Comparison of ENCODE assay signal across 29 cellular contexts in the genomic region with DNA sequence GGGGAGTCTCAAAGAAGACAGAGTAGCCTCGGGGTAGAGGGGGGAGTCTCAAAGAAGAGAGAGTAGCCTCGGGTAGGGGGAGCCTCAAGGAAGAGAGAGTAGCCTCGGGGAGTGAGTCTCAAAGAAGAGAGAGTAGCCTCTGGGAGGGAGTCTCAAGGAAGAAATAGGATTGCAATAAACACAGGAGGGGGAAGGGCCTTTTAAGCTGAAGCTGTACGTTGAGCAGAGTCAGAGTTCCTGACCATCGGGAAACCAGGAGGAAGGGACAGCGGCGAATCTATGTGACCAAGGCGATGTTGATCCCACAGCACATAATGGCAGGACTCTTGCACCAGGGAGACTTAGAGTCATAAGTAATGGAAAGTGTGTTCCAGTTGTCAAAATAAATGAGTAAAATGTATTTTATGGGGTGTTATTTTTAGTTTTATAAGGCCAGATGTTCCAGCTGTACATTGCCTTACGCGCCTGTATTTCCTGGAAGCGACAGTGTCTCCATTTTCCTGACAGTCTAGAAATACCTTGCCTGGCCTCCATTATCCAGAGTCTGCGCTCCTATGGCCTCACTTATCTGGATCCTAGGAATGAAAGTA.
"Had no signal": no experiment of that assay in that cellular context is flagged by ENCODE, and none has a peak within 500 bp of the region (broad histone marks: within the 10 kb centered on the region; RNA-seq: fewer than 3 reads in every experiment).

No MANE protein-coding gene starts in this region.

- H3K4me1 ChIP-seq: breast epithelium, parathyroid adenoma, right lobe of liver, testis had no signal

- H3K27ac ChIP-seq: breast epithelium, epithelial cell of prostate, left ventricle myocardium inferior, parathyroid adenoma, right lobe of liver, skin epidermis, testis, upper lobe of right lung, WERI-Rb-1 had no signal

- H3K4me3 Mint-ChIP-seq: activated CD8-positive, alpha-beta T cell treated with anti-CD3 and anti-CD28 coated beads, Interleukin-2, amount 10 ng/mL, durations not matched to agents 7 days and 5 days; activated naive CD4-positive, alpha-beta T cell treated with anti-CD3 and anti-CD28 coated beads for 36 hours; activated naive CD8-positive, alpha-beta T cell treated with anti-CD3 and anti-CD28 coated beads, Interleukin-2, amount 10 ng/mL, durations not matched to agents 7 days and 5 days; activated T-cell treated with anti-CD3 and anti-CD28 coated beads, Interleukin-2, amount 50 U/mL, for 24 hours; activated T-helper 17 cell treated with anti-CD3 and anti-CD28 coated beads, Interleukin-2, amount 50 U/mL, for 72 hours; immature natural killer cell; natural killer cell treated with Interleukin-12 subunit alpha and Interleukin-12 subunit beta and Interleukin-15 and Interleukin-18, amount 100 ng/mL, for 72 hours; T-cell; T-helper 2 cell treated with Interferon-gamma antibody and Interleukin-4, amounts not matched to agents 5 μg/mL and 100 μg/mL, for 36 hours had no signal

- H2AFZ ChIP-seq: parathyroid adenoma had no signal

- H3K9me3 Mint-ChIP-seq: activated naive CD4-positive, alpha-beta T cell treated with anti-CD3 and anti-CD28 coated beads for 36 hours; activated naive CD8-positive, alpha-beta T cell treated with anti-CD3 and anti-CD28 coated beads, Interleukin-2, amount 10 ng/mL, durations not matched to agents 7 days and 5 days; activated T-cell treated with anti-CD3 and anti-CD28 coated beads, Interleukin-2, amount 50 U/mL, for 24 hours; activated T-helper 17 cell treated with anti-CD3 and anti-CD28 coated beads, Interleukin-2, amount 50 U/mL, for 72 hours; immature natural killer cell; natural killer cell treated with Interleukin-12 subunit alpha and Interleukin-12 subunit beta and Interleukin-15 and Interleukin-18, amount 100 ng/mL, for 72 hours; T-cell; T-helper 2 cell treated with Interferon-gamma antibody and Interleukin-4, amounts not matched to agents 5 μg/mL and 100 μg/mL, for 36 hours had no signal

- H3K9me3 ChIP-seq: breast epithelium, left ventricle myocardium inferior, right lobe of liver, testis, upper lobe of right lung had no signal

- H3K36me3 ChIP-seq: breast epithelium, left ventricle myocardium inferior, right lobe of liver, upper lobe of right lung, WERI-Rb-1 had no signal

- H3K9ac ChIP-seq: parathyroid adenoma had no signal

- DNase-seq: activated CD4-positive, alpha-beta T cell treated with anti-CD3 and anti-CD28 coated beads, Interleukin-2, amount 50 U/mL, for 1 hour; activated CD4-positive, CD25-positive, alpha-beta regulatory T cell treated with anti-CD3 and anti-CD28 coated beads, Interleukin-2, amount 50 U/mL, for 72 hours; activated CD8-positive, alpha-beta memory T cell treated with anti-CD3 and anti-CD28 coated beads, Interleukin-2, amount 50 U/mL, for 4 hours; activated naive CD4-positive, alpha-beta T cell treated with anti-CD3 and anti-CD28 coated beads for 36 hours; activated naive CD8-positive, alpha-beta T cell treated with anti-CD3 and anti-CD28 coated beads, Interleukin-2, amount 10 ng/mL, durations not matched to agents 7 days and 5 days; activated T-cell treated with anti-CD3 and anti-CD28 coated beads, Interleukin-2, amount 50 U/mL, for 24 hours; amniotic stem cell; cortex of kidney; foreskin melanocyte; immature natural killer cell; kidney glomerular epithelial cell; left ventricle myocardium inferior; midbrain; nucleus accumbens; right lobe of liver; stimulated activated CD4-positive, alpha-beta T cell treated with anti-CD3 and anti-CD28 coated beads, Interleukin-2, amount 100 ng/mL, for 24 hours; stimulated activated naive CD4-positive, alpha-beta T cell; T-cell; testis; upper lobe of right lung; WERI-Rb-1 had no signal

- ATAC-seq: activated CD8-positive, alpha-beta T cell treated with anti-CD3 and anti-CD28 coated beads, Interleukin-2, amount 10 ng/mL, durations not matched to agents 7 days and 5 days; activated T-helper 17 cell treated with anti-CD3 and anti-CD28 coated beads, Interleukin-2, amount 50 U/mL, for 72 hours; natural killer cell treated with Interleukin-12 subunit alpha and Interleukin-12 subunit beta and Interleukin-15 and Interleukin-18, amount 100 ng/mL, for 72 hours; right lobe of liver; T-cell; upper lobe of right lung had no signal

- H3K4me1 Mint-ChIP-seq: activated T-helper 17 cell treated with anti-CD3 and anti-CD28 coated beads, Interleukin-2, amount 50 U/mL, for 72 hours had no signal

- H3K4me3 ChIP-seq: breast epithelium, left ventricle myocardium inferior, right lobe of liver, skin epidermis, testis, upper lobe of right lung had no signal

- H3K27me3 ChIP-seq: breast epithelium, right lobe of liver, testis had no signal

- H3K27ac Mint-ChIP-seq: activated CD8-positive, alpha-beta T cell treated with anti-CD3 and anti-CD28 coated beads, Interleukin-2, amount 10 ng/mL, durations not matched to agents 7 days and 5 days; activated naive CD4-positive, alpha-beta T cell treated with anti-CD3 and anti-CD28 coated beads for 36 hours; activated naive CD8-positive, alpha-beta T cell treated with anti-CD3 and anti-CD28 coated beads, Interleukin-2, amount 10 ng/mL, durations not matched to agents 7 days and 5 days; activated T-cell treated with anti-CD3 and anti-CD28 coated beads, Interleukin-2, amount 50 U/mL, for 24 hours; activated T-helper 17 cell treated with anti-CD3 and anti-CD28 coated beads, Interleukin-2, amount 50 U/mL, for 72 hours; immature natural killer cell; natural killer cell treated with Interleukin-12 subunit alpha and Interleukin-12 subunit beta and Interleukin-15 and Interleukin-18, amount 100 ng/mL, for 72 hours; T-cell; T-helper 2 cell treated with Interferon-gamma antibody and Interleukin-4, amounts not matched to agents 5 μg/mL and 100 μg/mL, for 36 hours had no signal

- H3K36me3 Mint-ChIP-seq: activated naive CD8-positive, alpha-beta T cell treated with anti-CD3 and anti-CD28 coated beads, Interleukin-2, amount 10 ng/mL, durations not matched to agents 7 days and 5 days; immature natural killer cell; natural killer cell treated with Interleukin-12 subunit alpha and Interleukin-12 subunit beta and Interleukin-15 and Interleukin-18, amount 100 ng/mL, for 72 hours; T-cell had no signal
